ENCODE assay signal across 22 cellular contexts in genomic region chr1:58769809-58770345, GRCh38. TPM values are rescaled to one million over a fixed set of nuclear protein-coding genes. Genes with fewer than 3 reads are reported as not detected.
A peak's percentile ranks its signal among the peaks of the same experiment; 100 is the strongest.
DNase-seq lines count a peak whose midpoint lies in the region; ATAC-seq and TF ChIP-seq lines count a peak whose summit lies in the region.
"Had no signal": no experiment of that assay in that cellular context is flagged by ENCODE, and none has a peak within 500 bp of the region (broad histone marks: within the 10 kb centered on the region; RNA-seq: fewer than 3 reads in every experiment).

No MANE protein-coding gene starts in this region.

- H3K79me2 ChIP-seq in mammary epithelial cell (ENCODE audit: insufficient read depth, low read length) = no peaks in the 10 kb centered on the region

- BruUV-seq in mammary epithelial cell (replicated peaks; lab: Mats Ljungman, UMichigan) = no TSS peak

- H3K4me1 ChIP-seq in mammary epithelial cell (ENCODE audit: insufficient read depth, low read length) (peaks cover 9% of the 10 kb centered on the region), breast epithelium (no peaks in the 10 kb centered on the region)

- H3K27me3 ChIP-seq in mammary epithelial cell (ENCODE audit: insufficient read depth, low read length) (no peaks in the 10 kb centered on the region), breast epithelium (no peaks in the 10 kb centered on the region)
- H3K27me3 ChIP-seq: dorsolateral prefrontal cortex, pancreas, upper lobe of left lung had no signal

- DNase-seq in mammary epithelial cell (peak; percentile 44), breast epithelium (ENCODE audit: low spot score in 2 of 2) (no peak), fibroblast of mammary gland (ENCODE audit: low read depth) (peak; percentile 34), H4 (ENCODE audit: low spot score) (no peak), left lobe of liver (ENCODE audit: low spot score) (no peak)
- no peak for DNase-seq in activated T-cell treated with anti-CD3 and anti-CD28 coated beads, Interleukin-2, amount 50 U/mL, for 48 hours
- DNase-seq: 8988T, cerebellar nuclear complex, DMS79 treated with DMSO at 0.1 percent for 48 hours, GDM1, Karpas-422, NCI-H2081 treated with DMSO at 0.1 percent for 48 hours, NCI-H2227 treated with DMSO at 0.1 percent for 48 hours, SHP77 treated with DMSO at 0.1 percent for 48 hours had no signal

- WGBS in mammary epithelial cell (ENCODE audit: low coverage, missing lambda C conversion rate) = 61% methylated on average over 7 of the region's 9 CpGs

- TF ChIP-seq POLR2A in breast epithelium (IDR thresholded peaks at IDR 0.05) = no peak

- H4K20me1 ChIP-seq in mammary epithelial cell (ENCODE audit: insufficient read depth, low read length) = no peaks in the 10 kb centered on the region

- no peak overlapping the region for H3K4me3 ChIP-seq in mammary epithelial cell (replicated peaks in 1 of 3; ENCODE audit: insufficient read depth in 1 of 3, low read depth in 2 of 3, low read length in 3 of 3)
- no peak overlapping the region for H3K4me3 ChIP-seq in breast epithelium
- H3K4me3 ChIP-seq in fibroblast of mammary gland (ENCODE audit: control insufficient read depth, low read depth, low read length) = no peak overlapping the region
- H3K4me3 ChIP-seq: dorsolateral prefrontal cortex, pancreas, upper lobe of left lung had no signal

- peak overlapping the region; percentile 54 for H2AFZ ChIP-seq in mammary epithelial cell (ENCODE audit: low read depth, low read length)

- peak overlapping the region; percentile 16 for H3K9ac ChIP-seq in mammary epithelial cell (ENCODE audit: insufficient read depth, low read length)

- H3K27ac ChIP-seq in mammary epithelial cell (ENCODE audit: insufficient read depth, low read depth, low read length) (no peak overlapping the region), breast epithelium (no peak overlapping the region)
- H3K27ac ChIP-seq: dorsolateral prefrontal cortex, pancreas, upper lobe of left lung, VCaP had no signal

- dilution Hi-C loops in mammary epithelial cell (cut with HindIII; ENCODE audit: low sequenced_read_pairs) = no loop called here

- TF ChIP-seq CTCF in mammary epithelial cell (conservative IDR thresholded peaks at IDR 0.05 in 1 of 2, IDR thresholded peaks at IDR 0.05 in 1 of 2; ENCODE audit: extremely low read depth in 1 of 2, insufficient read depth in 1 of 2, low read depth in 1 of 2, low read length in 2 of 2) = no peak
- TF ChIP-seq CTCF in breast epithelium (IDR thresholded peaks at IDR 0.05) = no peak
- TF ChIP-seq CTCF in fibroblast of mammary gland (conservative IDR thresholded peaks at IDR 0.05; ENCODE audit: control insufficient read depth, insufficient read depth, low read depth, low read length) = no peak

- H3K9me3 ChIP-seq in mammary epithelial cell (replicated peaks; ENCODE audit: insufficient read depth, low read length) = no peaks in the 10 kb centered on the region
- no peaks in the 10 kb centered on the region for H3K9me3 ChIP-seq in breast epithelium
- H3K9me3 ChIP-seq: pancreas, upper lobe of left lung had no signal

- ATAC-seq in SK-N-SH treated with all-trans-retinoic acid at 6 μM for 48 hours = peak; percentile 56
- ATAC-seq in HG02970 (IDR thresholded peaks at IDR 0.05; ENCODE audit: low FRiP score, unreplicated experiment) = no peak
- no peak for ATAC-seq in left lobe of liver
- ATAC-seq: activated naive CD8-positive, alpha-beta T cell treated with anti-CD3 and anti-CD28 coated beads, Interleukin-2, amount 50 U/mL, for 24 hours; stimulated activated memory B cell treated with anti-CD40 and anti-IgM and Interleukin-4, amounts not matched to agents 10 μg/mL and 1 μg/mL and 100 μg/mL, for 72 hours had no signal

- in situ Hi-C loops in mammary epithelial cell (cut with MboI; ENCODE audit: low sequenced_read_pairs in 2 of 2) = no loop called here

- intact Hi-C loops in mammary epithelial cell (cut with micrococcal nuclease) = loop anchor here (1.0 to 2.0 kb wide), 3 partner anchors 30 to 253 kb away; no protein-coding TSS in a partner anchor
- intact Hi-C loops in breast epithelium (cut with DNase I; ENCODE audit: low total_unique reads) = loop anchor here (5.0 kb wide), 1 partner anchor 233 kb away; no protein-coding TSS in a partner anchor

- H3K4me2 ChIP-seq in mammary epithelial cell (ENCODE audit: insufficient read depth, low read depth, low read length) = peak overlapping the region; percentile 33

- CTCF ChIA-PET in mammary epithelial cell (lab: Charles Lee; ENCODE audit: low non-redundant PET) = no interaction called here

- H3K36me3 ChIP-seq in mammary epithelial cell (ENCODE audit: insufficient read depth, low read length) (no peaks in the 10 kb centered on the region), breast epithelium (no peaks in the 10 kb centered on the region)
- H3K36me3 ChIP-seq: pancreas, upper lobe of left lung had no signal

TF ChIP-seq in SK-N-SH treated with all-trans-retinoic acid at 6 μM for 48 hours, 23 proteins besides CTCF, POLR2A, EP300 and RAD21:
- TF ChIP-seq ZNF70 (CRISPR knock-in tag; IDR thresholded peaks at IDR 0.05) = no peak
- no peak for TF ChIP-seq TOX (CRISPR knock-in tag; IDR thresholded peaks at IDR 0.05; ENCODE audit: borderline replicate concordance)
- TF ChIP-seq SNAI2 (CRISPR knock-in tag; IDR thresholded peaks at IDR 0.05) = no peak
- no peak for TF ChIP-seq TSHZ2 (CRISPR knock-in tag; IDR thresholded peaks at IDR 0.05)
- no peak for TF ChIP-seq ISL1 (CRISPR knock-in tag; IDR thresholded peaks at IDR 0.05)
- no peak for TF ChIP-seq POU6F1 (CRISPR knock-in tag; IDR thresholded peaks at IDR 0.05; ENCODE audit: borderline replicate concordance, low read depth)
- no peak for TF ChIP-seq TCF4 (CRISPR knock-in tag; IDR thresholded peaks at IDR 0.05; ENCODE audit: borderline replicate concordance)

RNA-seq across cellular contexts. Expression of gene JUN, which starts 14.0 kb away (rescaled TPM):
- total RNA-seq in mammary epithelial cell = 10 to 100 TPM; 61.1 to 78.7 TPM
- 24.6 TPM for polyA plus RNA-seq in mammary epithelial cell
- 25.1 TPM for polyA minus RNA-seq in mammary epithelial cell
- 100 to 1,000 TPM; 119 to 880 (median 379) TPM for total RNA-seq in breast epithelium
- total RNA-seq in H4 (2014; rRNA removed; shearing (Covaris generic)) = 23.2 and 29.4 TPM in 2 replicates
- 12.4 TPM for total RNA-seq in left lobe of liver

Comparison
In these comparisons a context has a peak if more than half of its experiments do, and no peak if none do; other contexts are left out.
1. DNase-seq: peak in mammary epithelial cell (single experiment) and fibroblast of mammary gland (single experiment); none in breast epithelium (0 of 2), activated T-cell treated with anti-CD3 and anti-CD28 coated beads, Interleukin-2, amount 50 U/mL, for 48 hours (0 of 2), H4 (single experiment) and left lobe of liver (single experiment).